ENCODE assay signal across 12 cellular contexts in genomic region chr6:143176090-143177021, GRCh38.
A peak's percentile ranks its signal among the peaks of the same experiment; 100 is the strongest.
DNase-seq lines count a peak whose midpoint lies in the region; ATAC-seq and TF ChIP-seq lines count a peak whose summit lies in the region.
"Had no signal": no experiment of that assay in that cellular context is flagged by ENCODE, and none has a peak within 500 bp of the region (broad histone marks: within the 10 kb centered on the region; RNA-seq: fewer than 3 reads in every experiment).

No MANE protein-coding gene starts in this region.

- peaks cover 19% of the 10 kb centered on the region for H3K9me3 Mint-ChIP-seq in activated CD4-positive, alpha-beta memory T cell treated with anti-CD3 and anti-CD28 coated beads, Interleukin-2, amount 10 ng/mL, durations not matched to agents 7 days and 5 days

- CTCF ChIA-PET in RWPE1 (lab: Yijun Ruan, JAX): interaction anchor here (0.9 kb wide), 1 partner anchor 27 kb away, joined by 5 read pairs; no protein-coding TSS in a partner anchor
- CTCF ChIA-PET in activated CD4-positive, alpha-beta memory T cell treated with anti-CD3 and anti-CD28 coated beads, Interleukin-2, amount 10 ng/mL, durations not matched to agents 7 days and 5 days (lab: Charles Lee): no interaction called here

- H3K4me1 ChIP-seq in cardiac muscle cell (ENCODE audit: low read depth): peaks cover 13% of the 10 kb centered on the region

- POLR2A ChIA-PET in RWPE1 (lab: Yijun Ruan, JAX; ENCODE audit: low non-redundant PET): interaction anchor here (0.7 kb wide), 1 partner anchor 223 kb away, joined by 3 read pairs; no protein-coding TSS in a partner anchor
- POLR2A ChIA-PET in activated CD4-positive, alpha-beta memory T cell treated with anti-CD3 and anti-CD28 coated beads, Interleukin-2, amount 10 ng/mL, durations not matched to agents 7 days and 5 days (lab: Charles Lee): no interaction called here

- H3K36me3 ChIP-seq in cardiac muscle cell: no peaks in the 10 kb centered on the region

- H3K27me3 Mint-ChIP-seq in activated CD4-positive, alpha-beta memory T cell treated with anti-CD3 and anti-CD28 coated beads, Interleukin-2, amount 10 ng/mL, durations not matched to agents 7 days and 5 days: no peaks in the 10 kb centered on the region
- H3K27me3 Mint-ChIP-seq: CD4-positive, CD25-positive, alpha-beta regulatory T cell; stimulated activated naive CD8-positive, alpha-beta T cell treated with anti-CD3 and anti-CD28 coated beads, Interleukin-15, Interleukin-2, amounts not matched to agents 100 ng/mL and 50 ng/mL, for 24 hours had no signal

- intact Hi-C loops in left ventricle myocardium superior (cut with micrococcal nuclease): no loop called here

- H3K4me3 ChIP-seq in cardiac muscle cell: no peak overlapping the region

- TF ChIP-seq CTCF in cardiac muscle cell (IDR thresholded peaks at IDR 0.05; ENCODE audit: low read depth, low read length) (peak; percentile 3), RWPE1 (conservative IDR thresholded peaks at IDR 0.05; ENCODE audit: low read depth) (no peak)

- no peaks in the 10 kb centered on the region for H3K9me3 ChIP-seq in cardiac muscle cell (ENCODE audit: low read depth)

- H3K27ac ChIP-seq in cardiac muscle cell (no peak overlapping the region), RWPE1 (peak overlapping the region; percentile 53)

- H3K27ac Mint-ChIP-seq in activated CD4-positive, alpha-beta memory T cell treated with anti-CD3 and anti-CD28 coated beads, Interleukin-2, amount 10 ng/mL, durations not matched to agents 7 days and 5 days: no peak overlapping the region
- H3K27ac Mint-ChIP-seq: CD4-positive, CD25-positive, alpha-beta regulatory T cell; stimulated activated naive CD8-positive, alpha-beta T cell treated with anti-CD3 and anti-CD28 coated beads, Interleukin-15, Interleukin-2, amounts not matched to agents 100 ng/mL and 50 ng/mL, for 24 hours had no signal

- no peak overlapping the region for H3K4me3 Mint-ChIP-seq in activated CD4-positive, alpha-beta memory T cell treated with anti-CD3 and anti-CD28 coated beads, Interleukin-2, amount 10 ng/mL, durations not matched to agents 7 days and 5 days
- H3K4me3 Mint-ChIP-seq: CD4-positive, CD25-positive, alpha-beta regulatory T cell; stimulated activated naive CD8-positive, alpha-beta T cell treated with anti-CD3 and anti-CD28 coated beads, Interleukin-15, Interleukin-2, amounts not matched to agents 100 ng/mL and 50 ng/mL, for 24 hours had no signal

- DNase-seq in cardiac muscle cell (ENCODE audit: low read depth in 1 of 2, low spot score in 1 of 2) (peak in 1 of 2 donors; percentile 91), left ventricle myocardium superior (no peak), RWPE1 (ENCODE audit: low spot score) (peak; percentile 39), fibroblast of gingiva (ENCODE audit: low read depth) (peak; percentile 93), stromal cell of bone marrow (ENCODE audit: low read depth) (peak; percentile 65), NCI-H446 (lab: John Stamatoyannopoulos, UW) (no peak), NCI-H187 (lab: John Stamatoyannopoulos, UW) (no peak)
- DNase-seq in activated CD4-positive, alpha-beta memory T cell treated with anti-CD3 and anti-CD28 coated beads, Interleukin-2, amount 10 ng/mL, durations not matched to agents 7 days and 5 days: no peak
- DNase-seq: CD4-positive, CD25-positive, alpha-beta regulatory T cell; erythroblast; T-helper 9 cell had no signal

- H3K27me3 ChIP-seq in cardiac muscle cell: no peaks in the 10 kb centered on the region

- H3K4me1 Mint-ChIP-seq in activated CD4-positive, alpha-beta memory T cell treated with anti-CD3 and anti-CD28 coated beads, Interleukin-2, amount 10 ng/mL, durations not matched to agents 7 days and 5 days: no peaks in the 10 kb centered on the region

- H3K36me3 Mint-ChIP-seq in activated CD4-positive, alpha-beta memory T cell treated with anti-CD3 and anti-CD28 coated beads, Interleukin-2, amount 10 ng/mL, durations not matched to agents 7 days and 5 days (ENCODE audit: low read depth): peaks cover 11% of the 10 kb centered on the region

- ATAC-seq in left ventricle myocardium superior: no peak

Comparison
In these comparisons a context has a peak if more than half of its experiments do, and no peak if none do; other contexts are left out.
1. DNase-seq: peak in RWPE1 (single experiment), fibroblast of gingiva (single experiment) and stromal cell of bone marrow (single experiment); none in left ventricle myocardium superior (single experiment), NCI-H446 (0 of 2), NCI-H187 (0 of 2) and activated CD4-positive, alpha-beta memory T cell treated with anti-CD3 and anti-CD28 coated beads, Interleukin-2, amount 10 ng/mL, durations not matched to agents 7 days and 5 days (single experiment).